Comparison of ENCODE assay signal across 18 cellular contexts in genomic region chr3:53051929-53052328, GRCh38. TPM values are rescaled to one million over a fixed set of nuclear protein-coding genes. Genes with fewer than 3 reads are reported as not detected.
DNase-seq lines count a peak whose midpoint lies in the region; ATAC-seq and TF ChIP-seq lines count a peak whose summit lies in the region.
"Had no signal": no experiment of that assay in that cellular context is flagged by ENCODE, and none has a peak within 500 bp of the region (broad histone marks: within the 10 kb centered on the region; RNA-seq: fewer than 3 reads in every experiment).

No MANE protein-coding gene starts in this region.

- no TSS peak for BruUV-seq in PC-9 (replicated peaks; lab: Mats Ljungman, UMichigan)

- H3F3A ChIP-seq in PC-9 (ENCODE audit: insufficient read depth, low read depth) = peaks cover 9% of the 10 kb centered on the region; the same call in 1 of the 2 replicates

- no peak for DNase-seq in CD8-positive, alpha-beta T cell
- DNase-seq in GM10266 (ENCODE audit: extremely low spot score) (peak; percentile 3), NCI-H69 (lab: John Stamatoyannopoulos, UW) (peak; percentile 24), left colon (no peak), esophagus muscularis mucosa (ENCODE audit: extremely low spot score) (no peak), esophagus squamous epithelium (lab: John Stamatoyannopoulos, UW) (no peak), PC-9 (no peak), NCI-H1930 (lab: John Stamatoyannopoulos, UW) (no peak)
- DNase-seq: C1 segment of cervical spinal cord, DMS 273 treated with DMSO at 0.1 percent for 48 hours, HFFc6, NCI-H1092 treated with DMSO at 0.1 percent for 48 hours, NCI-H1694 treated with DMSO at 0.1 percent for 48 hours, NCI-H524 treated with DMSO at 0.1 percent for 48 hours, T-cell had no signal

- H3K27ac Mint-ChIP-seq in CD8-positive, alpha-beta T cell = peak overlapping the region; percentile 11
- H3K27ac Mint-ChIP-seq: HFFc6, T-cell had no signal

- no peak overlapping the region for H3K4me2 ChIP-seq in PC-9
- H3K4me2 ChIP-seq: KMS-11 had no signal

- no peaks in the 10 kb centered on the region for H3K9me3 Mint-ChIP-seq in CD8-positive, alpha-beta T cell
- H3K9me3 Mint-ChIP-seq: HFFc6, T-cell had no signal

- H2AFZ ChIP-seq in PC-9 = no peak overlapping the region

- CTCF ChIA-PET in CD8-positive, alpha-beta T cell (lab: Charles Lee) = interaction anchor here (1.1 to 1.4 kb wide), 2 partner anchors 29 to 117 kb away, joined by 3 read pairs; no protein-coding TSS in a partner anchor
- CTCF ChIA-PET in PC-9 (lab: Charles Lee) = no interaction called here

- H3K9me2 ChIP-seq in PC-9 (ENCODE audit: insufficient read depth) = no peaks in the 10 kb centered on the region

- H3K27me3 ChIP-seq in CD8-positive, alpha-beta T cell (ENCODE audit: insufficient read depth, low read length) = no peaks in the 10 kb centered on the region
- H3K27me3 ChIP-seq in esophagus muscularis mucosa (no peaks in the 10 kb centered on the region), esophagus squamous epithelium (no peaks in the 10 kb centered on the region), PC-9 (ENCODE audit: insufficient read depth, low read depth) (no peaks in the 10 kb centered on the region)
- H3K27me3 ChIP-seq: SJSA1 had no signal

- peaks cover 4% of the 10 kb centered on the region for H3K4me1 Mint-ChIP-seq in CD8-positive, alpha-beta T cell (ENCODE audit: low read depth)

- POLR2A ChIA-PET in CD8-positive, alpha-beta T cell (lab: Charles Lee) = no interaction called here
- POLR2A ChIA-PET in PC-9 (lab: Charles Lee; ENCODE audit: unreplicated experiment) = no interaction called here

- TF ChIP-seq POLR2A in esophagus muscularis mucosa (IDR thresholded peaks at IDR 0.05; ENCODE audit: low read depth) (no peak), esophagus squamous epithelium (IDR thresholded peaks at IDR 0.05) (no peak)

- H4K20me1 ChIP-seq in PC-9 (ENCODE audit: insufficient read depth) = no peaks in the 10 kb centered on the region

- H3K9me3 ChIP-seq in CD8-positive, alpha-beta T cell (ENCODE audit: low read length) = no peaks in the 10 kb centered on the region
- H3K9me3 ChIP-seq in esophagus muscularis mucosa (no peaks in the 10 kb centered on the region), esophagus squamous epithelium (no peaks in the 10 kb centered on the region), PC-9 (ENCODE audit: insufficient read depth, low read depth) (no peaks in the 10 kb centered on the region)
- H3K9me3 ChIP-seq: SJSA1 had no signal

- intact Hi-C loops in CD8-positive, alpha-beta T cell (cut with DNase I, micrococcal nuclease) = no loop called here
- intact Hi-C loops in left colon (cut with DNase I, micrococcal nuclease) (no loop called here), esophagus muscularis mucosa (cut with DNase I) (no loop called here), esophagus squamous epithelium (cut with DNase I) (no loop called here), PC-9 (cut with micrococcal nuclease; ENCODE audit: unreplicated experiment) (no loop called here)

- no peak overlapping the region for H3K4me3 ChIP-seq in CD8-positive, alpha-beta T cell (ENCODE audit: low read depth, low read length)
- no peak overlapping the region for H3K4me3 ChIP-seq in esophagus muscularis mucosa
- no peak overlapping the region for H3K4me3 ChIP-seq in esophagus squamous epithelium
- H3K4me3 ChIP-seq in PC-9 = no peak overlapping the region
- H3K4me3 ChIP-seq: SJSA1 had no signal

- H3K36me3 ChIP-seq in CD8-positive, alpha-beta T cell (ENCODE audit: insufficient read depth, low read length) = no peaks in the 10 kb centered on the region
- H3K36me3 ChIP-seq in esophagus muscularis mucosa (no peaks in the 10 kb centered on the region), esophagus squamous epithelium (no peaks in the 10 kb centered on the region), PC-9 (ENCODE audit: low read depth) (no peaks in the 10 kb centered on the region)
- H3K36me3 ChIP-seq: SJSA1 had no signal

- H3K36me3 Mint-ChIP-seq in CD8-positive, alpha-beta T cell = no peaks in the 10 kb centered on the region
- H3K36me3 Mint-ChIP-seq: T-cell had no signal

- no peaks in the 10 kb centered on the region for H3K79me2 ChIP-seq in PC-9 (ENCODE audit: low read depth)

- WGBS in esophagus muscularis mucosa = no CpG with 5 or more reads among the region's 2 CpGs
- 50 to 64% methylated on average over 1 to 2 of the region's 2 CpGs for WGBS in esophagus squamous epithelium, 2 donors

- no peak overlapping the region for H3K27ac ChIP-seq in CD8-positive, alpha-beta T cell (ENCODE audit: low read depth, low read length)
- H3K27ac ChIP-seq in esophagus muscularis mucosa (replicated peaks in 1 of 4) (no peak overlapping the region), esophagus squamous epithelium (no peak overlapping the region), PC-9 (no peak overlapping the region)
- H3K27ac ChIP-seq: KMS-11, RWPE1, SJSA1 had no signal

- H3K4me1 ChIP-seq in CD8-positive, alpha-beta T cell (ENCODE audit: insufficient read depth, low read length) = peaks cover 2% of the 10 kb centered on the region
- H3K4me1 ChIP-seq in esophagus muscularis mucosa (peaks cover under 1 to 3% (median under 1%) of the 10 kb centered on the region in 4 donors), esophagus squamous epithelium (peaks cover 0 to 2% (median under 1%) of the 10 kb centered on the region in 3 donors), PC-9 (replicated peaks; ENCODE audit: insufficient read depth) (no peaks in the 10 kb centered on the region)
- H3K4me1 ChIP-seq: SJSA1 had no signal

- no peak for ATAC-seq in CD8-positive, alpha-beta T cell
- peak; percentile 76 for ATAC-seq in left colon

- no peak for TF ChIP-seq CTCF in CD8-positive, alpha-beta T cell (IDR thresholded peaks at IDR 0.05)
- TF ChIP-seq CTCF in GM10266 (IDR thresholded peaks at IDR 0.05; ENCODE audit: control insufficient read depth, insufficient read depth, low read depth, missing control alignments) (no peak), esophagus muscularis mucosa (IDR thresholded peaks at IDR 0.05) (no peak), esophagus squamous epithelium (IDR thresholded peaks at IDR 0.05) (no peak), PC-9 (conservative IDR thresholded peaks at IDR 0.05) (no peak)

- no peak for TF ChIP-seq EP300 in esophagus muscularis mucosa (IDR thresholded peaks at IDR 0.05)

- H3K27me3 Mint-ChIP-seq in CD8-positive, alpha-beta T cell (ENCODE audit: low read depth) = no peaks in the 10 kb centered on the region
- H3K27me3 Mint-ChIP-seq: T-cell had no signal

- no peak overlapping the region for H3K4me3 Mint-ChIP-seq in CD8-positive, alpha-beta T cell
- H3K4me3 Mint-ChIP-seq: HFFc6, T-cell had no signal

RNA-seq across cellular contexts. Expression of gene SFMBT1, which starts 6.1 kb away (rescaled TPM):
- total RNA-seq in CD8-positive, alpha-beta T cell = 10 to 100 TPM; 23.6 to 26.2 TPM
- total RNA-seq in left colon (10 to 100 TPM; 18.8 to 32.0 TPM), esophagus muscularis mucosa (10 to 100 TPM; 15.4 to 27.6 (median 21.4) TPM), esophagus squamous epithelium (10 to 100 TPM in 2 of 4 donors, 1 to 10 TPM in 2; 6.6 to 26.7 (median 9.4) TPM), PC-9 (2021) (14.3 and 15.2 TPM in 2 replicates)

Comparison
In these comparisons a context has a peak if more than half of its experiments do, and no peak if none do; other contexts are left out.
1. DNase-seq: peak in GM10266 (single experiment) and NCI-H69 (single experiment); none in CD8-positive, alpha-beta T cell (0 of 7), left colon (0 of 2), esophagus muscularis mucosa (single experiment), esophagus squamous epithelium (single experiment), PC-9 (0 of 2) and NCI-H1930 (0 of 2).